12 cellular contexts compared by ENCODE assay signal in the genomic region with DNA sequence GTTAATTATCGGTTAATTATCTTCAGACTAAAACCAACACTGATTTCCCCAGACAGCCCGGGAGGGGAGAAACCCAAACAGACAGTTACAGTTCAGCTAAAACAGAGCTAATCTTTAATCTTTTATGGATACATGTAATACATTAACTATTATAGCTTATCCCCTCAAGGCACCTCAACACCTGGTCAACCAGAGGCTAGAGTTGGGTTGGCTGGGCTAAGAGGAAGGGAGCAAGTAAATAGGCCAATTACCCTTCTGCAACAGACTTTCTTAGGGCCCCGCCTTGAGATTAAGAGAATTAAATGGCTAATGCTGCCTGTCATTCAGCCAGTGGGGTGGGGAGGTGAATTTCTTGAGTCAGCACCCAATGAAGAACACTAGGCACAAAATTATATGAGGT. TPM values are rescaled to one million over a fixed set of nuclear protein-coding genes. Genes with fewer than 3 reads are reported as not detected.
DNase-seq lines count a peak whose midpoint lies in the region; ATAC-seq and TF ChIP-seq lines count a peak whose summit lies in the region.
"Had no signal": no experiment of that assay in that cellular context is flagged by ENCODE, and none has a peak within 500 bp of the region (broad histone marks: within the 10 kb centered on the region; RNA-seq: fewer than 3 reads in every experiment).

No MANE protein-coding gene starts in this region.

- H3K27ac ChIP-seq in Peyer's patch (peak overlapping the region in 2 of 4 donors; percentile 35 to 76), right lobe of liver (peak overlapping the region in 1 of 3 donors; percentile 24), uterus (no peak overlapping the region)
- H3K27ac ChIP-seq: SJCRH30, thyroid gland had no signal

- H3K9me3 ChIP-seq in Peyer's patch, result no peaks in the 10 kb centered on the region
- no peaks in the 10 kb centered on the region for H3K9me3 ChIP-seq in right lobe of liver
- H3K9me3 ChIP-seq in uterus, result no peaks in the 10 kb centered on the region
- H3K9me3 ChIP-seq: SJCRH30, thyroid gland had no signal

- DNase-seq in Peyer's patch (peak in 2 of 3 donors; percentile 58 to 81), right lobe of liver (peak in 1 of 3 donors; percentile 59), uterus (no peak)
- DNase-seq in activated naive CD4-positive, alpha-beta T cell treated with anti-CD3 and anti-CD28 coated beads for 36 hours, result no peak
- DNase-seq in effector memory CD8-positive, alpha-beta T cell, result no peak
- DNase-seq: CD8-positive, alpha-beta memory T cell; SJCRH30; thyroid gland had no signal

- no peak for TF ChIP-seq CTCF in Peyer's patch (IDR thresholded peaks at IDR 0.05)
- TF ChIP-seq CTCF in right lobe of liver (IDR thresholded peaks at IDR 0.05), result no peak
- TF ChIP-seq CTCF in uterus (IDR thresholded peaks at IDR 0.05), result no peak

- H3K36me3 ChIP-seq in Peyer's patch (no peaks in the 10 kb centered on the region), right lobe of liver (no peaks in the 10 kb centered on the region), uterus (no peaks in the 10 kb centered on the region)
- H3K36me3 ChIP-seq: SJCRH30, thyroid gland had no signal

- WGBS in right lobe of liver (ENCODE audit: insufficient coverage, low coverage, low lambda C conversion rate, missing lambda C conversion rate), result 16% methylated on average over 3 of the region's 3 CpGs

- H3K27ac Mint-ChIP-seq in activated naive CD4-positive, alpha-beta T cell treated with anti-CD3 and anti-CD28 coated beads for 36 hours, result no peak overlapping the region
- no peak overlapping the region for H3K27ac Mint-ChIP-seq in effector memory CD8-positive, alpha-beta T cell
- H3K27ac Mint-ChIP-seq: CD8-positive, alpha-beta memory T cell; natural killer cell treated with Interleukin-12 subunit alpha and Interleukin-12 subunit beta and Interleukin-15 and Interleukin-18, amount 100 ng/mL, for 72 hours had no signal

- ATAC-seq in GM18909 (IDR thresholded peaks at IDR 0.05; ENCODE audit: poor library complexity, unreplicated experiment), result peak; percentile 79
- ATAC-seq in HG02981 (IDR thresholded peaks at IDR 0.05; ENCODE audit: unreplicated experiment), result peak; percentile 80
- ATAC-seq in right lobe of liver, result peak; percentile 79 to 87 (median 83)
- ATAC-seq in HG02610 (IDR thresholded peaks at IDR 0.05; ENCODE audit: unreplicated experiment), result no peak
- ATAC-seq in effector memory CD8-positive, alpha-beta T cell (replicated peaks), result no peak
- ATAC-seq: natural killer cell treated with Interleukin-12 subunit alpha and Interleukin-12 subunit beta and Interleukin-15 and Interleukin-18, amount 100 ng/mL, for 72 hours had no signal

- H3K27me3 Mint-ChIP-seq in activated naive CD4-positive, alpha-beta T cell treated with anti-CD3 and anti-CD28 coated beads for 36 hours (ENCODE audit: low read depth), result no peaks in the 10 kb centered on the region
- no peaks in the 10 kb centered on the region for H3K27me3 Mint-ChIP-seq in effector memory CD8-positive, alpha-beta T cell
- H3K27me3 Mint-ChIP-seq: natural killer cell treated with Interleukin-12 subunit alpha and Interleukin-12 subunit beta and Interleukin-15 and Interleukin-18, amount 100 ng/mL, for 72 hours had no signal

- CTCF ChIA-PET in activated naive CD4-positive, alpha-beta T cell treated with anti-CD3 and anti-CD28 coated beads for 36 hours (lab: Charles Lee), result interaction anchor here (0.6 kb wide), 1 partner anchor 9 kb away, joined by 3 read pairs; no protein-coding TSS in a partner anchor

- H3K4me3 ChIP-seq in Peyer's patch, result no peak overlapping the region
- H3K4me3 ChIP-seq in right lobe of liver, result no peak overlapping the region
- H3K4me3 ChIP-seq in uterus, result no peak overlapping the region
- H3K4me3 ChIP-seq: SJCRH30, thyroid gland had no signal

- H3K4me3 Mint-ChIP-seq in activated naive CD4-positive, alpha-beta T cell treated with anti-CD3 and anti-CD28 coated beads for 36 hours, result no peak overlapping the region
- no peak overlapping the region for H3K4me3 Mint-ChIP-seq in effector memory CD8-positive, alpha-beta T cell
- H3K4me3 Mint-ChIP-seq: CD8-positive, alpha-beta memory T cell; natural killer cell treated with Interleukin-12 subunit alpha and Interleukin-12 subunit beta and Interleukin-15 and Interleukin-18, amount 100 ng/mL, for 72 hours had no signal

- TF ChIP-seq POLR2A in Peyer's patch (IDR thresholded peaks at IDR 0.05) (no peak), right lobe of liver (IDR thresholded peaks at IDR 0.05) (no peak), uterus (IDR thresholded peaks at IDR 0.05) (no peak)

- peaks cover 2% of the 10 kb centered on the region for H3K4me1 Mint-ChIP-seq in activated naive CD4-positive, alpha-beta T cell treated with anti-CD3 and anti-CD28 coated beads for 36 hours (ENCODE audit: low read depth)
- H3K4me1 Mint-ChIP-seq in effector memory CD8-positive, alpha-beta T cell (ENCODE audit: low read depth in 2 of 2), result no peaks in the 10 kb centered on the region
- H3K4me1 Mint-ChIP-seq: CD8-positive, alpha-beta memory T cell had no signal

- H3K9me3 Mint-ChIP-seq in activated naive CD4-positive, alpha-beta T cell treated with anti-CD3 and anti-CD28 coated beads for 36 hours, result no peaks in the 10 kb centered on the region
- no peaks in the 10 kb centered on the region for H3K9me3 Mint-ChIP-seq in effector memory CD8-positive, alpha-beta T cell
- H3K9me3 Mint-ChIP-seq: CD8-positive, alpha-beta memory T cell; natural killer cell treated with Interleukin-12 subunit alpha and Interleukin-12 subunit beta and Interleukin-15 and Interleukin-18, amount 100 ng/mL, for 72 hours had no signal

- intact Hi-C loops in right lobe of liver (cut with DNase I), result no loop called here
- intact Hi-C loops in activated naive CD4-positive, alpha-beta T cell treated with anti-CD3 and anti-CD28 coated beads for 36 hours (cut with micrococcal nuclease), result no loop called here
- intact Hi-C loops in uterus (cut with DNase I; ENCODE audit: low total_unique reads), result no loop called here

- H3K4me1 ChIP-seq in Peyer's patch, result peaks cover 0 to 18% (median 2%) of the 10 kb centered on the region in 4 donors
- peaks cover 0 to 25% (median 12%) of the 10 kb centered on the region in 4 donors for H3K4me1 ChIP-seq in right lobe of liver
- no peaks in the 10 kb centered on the region for H3K4me1 ChIP-seq in uterus
- H3K4me1 ChIP-seq: SJCRH30, thyroid gland had no signal

- H3K27me3 ChIP-seq in Peyer's patch (no peaks in the 10 kb centered on the region), right lobe of liver (no peaks in the 10 kb centered on the region), uterus (no peaks in the 10 kb centered on the region)
- H3K27me3 ChIP-seq: thyroid gland had no signal

- no peaks in the 10 kb centered on the region for H3K36me3 Mint-ChIP-seq in activated naive CD4-positive, alpha-beta T cell treated with anti-CD3 and anti-CD28 coated beads for 36 hours (ENCODE audit: low read depth)
- H3K36me3 Mint-ChIP-seq in effector memory CD8-positive, alpha-beta T cell (ENCODE audit: insufficient read depth), result peaks cover 3% of the 10 kb centered on the region
- H3K36me3 Mint-ChIP-seq: CD8-positive, alpha-beta memory T cell; natural killer cell treated with Interleukin-12 subunit alpha and Interleukin-12 subunit beta and Interleukin-15 and Interleukin-18, amount 100 ng/mL, for 72 hours had no signal

RNA-seq across cellular contexts. Expression of gene MED18, which starts 6.6 kb away (rescaled TPM):
- total RNA-seq in Peyer's patch (10 to 100 TPM; 27.2 to 68.0 (median 32.2) TPM), right lobe of liver (10 to 100 TPM in 4 of 6 experiments, 1 to 10 TPM in 2; 9.1 to 16.4 (median 11.8) TPM), uterus (10 to 100 TPM in 3 of 4 donors, 1 to 10 TPM in 1; 5.0 to 48.2 (median 17.5) TPM)
- 10 to 100 TPM; 13.2 to 13.3 TPM for total RNA-seq in activated naive CD4-positive, alpha-beta T cell treated with anti-CD3 and anti-CD28 coated beads for 36 hours

RNA-seq across cellular contexts. Expression of gene PHACTR4, which starts 47.3 kb away (rescaled TPM):
- total RNA-seq in Peyer's patch, result 10 to 100 TPM; 36.6 to 51.7 (median 44.6) TPM
- 10 to 100 TPM; 16.1 to 25.8 (median 23.3) TPM for total RNA-seq in right lobe of liver
- total RNA-seq in activated naive CD4-positive, alpha-beta T cell treated with anti-CD3 and anti-CD28 coated beads for 36 hours, result 10 to 100 TPM; 16.3 to 17.2 TPM
- total RNA-seq in uterus, result 10 to 100 TPM in 3 of 4 donors, 1 to 10 TPM in 1; 9.0 to 45.2 (median 24.3) TPM

Comparison
In these comparisons a context has a peak if more than half of its experiments do, and no peak if none do; other contexts are left out.
1. ATAC-seq: peak in GM18909 (single experiment), HG02981 (single experiment) and right lobe of liver (4 of 4); none in HG02610 (single experiment) and effector memory CD8-positive, alpha-beta T cell (single experiment).
2. DNase-seq: peak in Peyer's patch (2 of 3); none in activated naive CD4-positive, alpha-beta T cell treated with anti-CD3 and anti-CD28 coated beads for 36 hours (single experiment), effector memory CD8-positive, alpha-beta T cell (0 of 3) and uterus (0 of 2).